Comparison of ENCODE assay signal across 2 cellular contexts in the genomic region with DNA sequence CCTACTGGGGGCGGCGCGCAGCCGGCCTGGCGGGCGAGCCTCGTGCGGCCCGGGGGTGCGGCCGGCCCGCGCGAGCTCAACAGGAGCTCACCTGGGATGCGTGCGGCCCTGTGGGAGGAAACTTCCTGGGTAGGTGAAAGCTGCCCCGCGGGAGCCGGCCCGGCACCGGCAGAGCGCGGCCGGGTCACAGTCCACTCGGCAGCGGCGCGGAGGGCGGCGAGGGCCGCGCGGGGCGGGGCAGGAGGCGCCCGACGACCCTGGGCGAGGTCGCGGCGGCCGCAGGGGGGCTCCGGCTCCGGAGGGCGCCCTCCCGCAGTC.
TF ChIP-seq lines count a peak whose summit lies in the region.

No MANE protein-coding gene starts in this region.

TF ChIP-seq in SK-N-SH, 30 proteins besides CTCF, POLR2A, EP300 and RAD21 (continued from another document):
- TF ChIP-seq, protein P1, sequence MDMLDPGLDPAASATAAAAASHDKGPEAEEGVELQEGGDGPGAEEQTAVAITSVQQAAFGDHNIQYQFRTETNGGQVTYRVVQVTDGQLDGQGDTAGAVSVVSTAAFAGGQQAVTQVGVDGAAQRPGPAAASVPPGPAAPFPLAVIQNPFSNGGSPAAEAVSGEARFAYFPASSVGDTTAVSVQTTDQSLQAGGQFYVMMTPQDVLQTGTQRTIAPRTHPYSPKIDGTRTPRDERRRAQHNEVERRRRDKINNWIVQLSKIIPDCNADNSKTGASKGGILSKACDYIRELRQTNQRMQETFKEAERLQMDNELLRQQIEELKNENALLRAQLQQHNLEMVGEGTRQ (IDR thresholded peaks at IDR 0.05; ENCODE audit: borderline replicate concordance, low read depth, low read length) = no peak
- TF ChIP-seq, protein P2, sequence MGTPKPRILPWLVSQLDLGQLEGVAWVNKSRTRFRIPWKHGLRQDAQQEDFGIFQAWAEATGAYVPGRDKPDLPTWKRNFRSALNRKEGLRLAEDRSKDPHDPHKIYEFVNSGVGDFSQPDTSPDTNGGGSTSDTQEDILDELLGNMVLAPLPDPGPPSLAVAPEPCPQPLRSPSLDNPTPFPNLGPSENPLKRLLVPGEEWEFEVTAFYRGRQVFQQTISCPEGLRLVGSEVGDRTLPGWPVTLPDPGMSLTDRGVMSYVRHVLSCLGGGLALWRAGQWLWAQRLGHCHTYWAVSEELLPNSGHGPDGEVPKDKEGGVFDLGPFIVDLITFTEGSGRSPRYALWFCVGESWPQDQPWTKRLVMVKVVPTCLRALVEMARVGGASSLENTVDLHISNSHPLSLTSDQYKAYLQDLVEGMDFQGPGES (IDR thresholded peaks at IDR 0.05; ENCODE audit: low read depth, low read length) = no peak
- peak; percentile 20; the same call in 1 of the 2 replicates for TF ChIP-seq MXI1 (IDR thresholded peaks at IDR 0.05; ENCODE audit: low read depth, low read length)
- no peak for TF ChIP-seq CHD2 (IDR thresholded peaks at IDR 0.05; ENCODE audit: low read length, partially characterized antibody)
- no peak for TF ChIP-seq RCOR1 (IDR thresholded peaks at IDR 0.05; ENCODE audit: low read length)

TF ChIP-seq in K562, 482 proteins besides CTCF, POLR2A, EP300 and RAD21 (continued from another document and continues in another):
- TF ChIP-seq, protein P3, sequence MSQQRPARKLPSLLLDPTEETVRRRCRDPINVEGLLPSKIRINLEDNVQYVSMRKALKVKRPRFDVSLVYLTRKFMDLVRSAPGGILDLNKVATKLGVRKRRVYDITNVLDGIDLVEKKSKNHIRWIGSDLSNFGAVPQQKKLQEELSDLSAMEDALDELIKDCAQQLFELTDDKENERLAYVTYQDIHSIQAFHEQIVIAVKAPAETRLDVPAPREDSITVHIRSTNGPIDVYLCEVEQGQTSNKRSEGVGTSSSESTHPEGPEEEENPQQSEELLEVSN (IDR thresholded peaks at IDR 0.05; ENCODE audit: borderline replicate concordance in 1 of 2, extremely low read depth in 1 of 2, insufficient read depth in 1 of 2, insufficient read length in 1 of 2, low read depth in 1 of 2, low read length in 1 of 2, poor library complexity in 1 of 2, severe bottlenecking in 1 of 2) = peak; percentile 11 to 81
- TF ChIP-seq TARDBP (IDR thresholded peaks at IDR 0.05) = no peak
- TF ChIP-seq ETV6 (IDR thresholded peaks at IDR 0.05; ENCODE audit: borderline replicate concordance in 1 of 2, low read depth in 2 of 2, low read length in 1 of 2) = no peak
- no peak for TF ChIP-seq ETV6 (CRISPR knock-in tag; IDR thresholded peaks at IDR 0.05; ENCODE audit: borderline replicate concordance)
- TF ChIP-seq, protein P4, sequence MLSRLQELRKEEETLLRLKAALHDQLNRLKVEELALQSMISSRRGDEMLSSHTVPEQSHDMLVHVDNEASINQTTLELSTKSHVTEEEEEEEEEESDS (CRISPR knock-in tag; IDR thresholded peaks at IDR 0.05) = no peak
- no peak for TF ChIP-seq COPS2 (conservative IDR thresholded peaks at IDR 0.05)
- TF ChIP-seq, protein P5, sequence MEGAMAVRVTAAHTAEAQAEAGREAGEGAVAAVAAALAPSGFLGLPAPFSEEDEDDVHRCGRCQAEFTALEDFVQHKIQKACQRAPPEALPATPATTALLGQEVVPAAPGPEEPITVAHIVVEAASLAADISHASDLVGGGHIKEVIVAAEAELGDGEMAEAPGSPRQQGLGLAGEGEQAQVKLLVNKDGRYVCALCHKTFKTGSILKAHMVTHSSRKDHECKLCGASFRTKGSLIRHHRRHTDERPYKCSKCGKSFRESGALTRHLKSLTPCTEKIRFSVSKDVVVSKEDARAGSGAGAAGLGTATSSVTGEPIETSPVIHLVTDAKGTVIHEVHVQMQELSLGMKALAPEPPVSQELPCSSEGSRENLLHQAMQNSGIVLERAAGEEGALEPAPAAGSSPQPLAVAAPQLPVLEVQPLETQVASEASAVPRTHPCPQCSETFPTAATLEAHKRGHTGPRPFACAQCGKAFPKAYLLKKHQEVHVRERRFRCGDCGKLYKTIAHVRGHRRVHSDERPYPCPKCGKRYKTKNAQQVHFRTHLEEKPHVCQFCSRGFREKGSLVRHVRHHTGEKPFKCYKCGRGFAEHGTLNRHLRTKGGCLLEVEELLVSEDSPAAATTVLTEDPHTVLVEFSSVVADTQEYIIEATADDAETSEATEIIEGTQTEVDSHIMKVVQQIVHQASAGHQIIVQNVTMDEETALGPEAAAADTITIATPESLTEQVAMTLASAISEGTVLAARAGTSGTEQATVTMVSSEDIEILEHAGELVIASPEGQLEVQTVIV (CRISPR knock-in tag; IDR thresholded peaks at IDR 0.05; ENCODE audit: borderline replicate concordance) = no peak
- TF ChIP-seq, protein P6, sequence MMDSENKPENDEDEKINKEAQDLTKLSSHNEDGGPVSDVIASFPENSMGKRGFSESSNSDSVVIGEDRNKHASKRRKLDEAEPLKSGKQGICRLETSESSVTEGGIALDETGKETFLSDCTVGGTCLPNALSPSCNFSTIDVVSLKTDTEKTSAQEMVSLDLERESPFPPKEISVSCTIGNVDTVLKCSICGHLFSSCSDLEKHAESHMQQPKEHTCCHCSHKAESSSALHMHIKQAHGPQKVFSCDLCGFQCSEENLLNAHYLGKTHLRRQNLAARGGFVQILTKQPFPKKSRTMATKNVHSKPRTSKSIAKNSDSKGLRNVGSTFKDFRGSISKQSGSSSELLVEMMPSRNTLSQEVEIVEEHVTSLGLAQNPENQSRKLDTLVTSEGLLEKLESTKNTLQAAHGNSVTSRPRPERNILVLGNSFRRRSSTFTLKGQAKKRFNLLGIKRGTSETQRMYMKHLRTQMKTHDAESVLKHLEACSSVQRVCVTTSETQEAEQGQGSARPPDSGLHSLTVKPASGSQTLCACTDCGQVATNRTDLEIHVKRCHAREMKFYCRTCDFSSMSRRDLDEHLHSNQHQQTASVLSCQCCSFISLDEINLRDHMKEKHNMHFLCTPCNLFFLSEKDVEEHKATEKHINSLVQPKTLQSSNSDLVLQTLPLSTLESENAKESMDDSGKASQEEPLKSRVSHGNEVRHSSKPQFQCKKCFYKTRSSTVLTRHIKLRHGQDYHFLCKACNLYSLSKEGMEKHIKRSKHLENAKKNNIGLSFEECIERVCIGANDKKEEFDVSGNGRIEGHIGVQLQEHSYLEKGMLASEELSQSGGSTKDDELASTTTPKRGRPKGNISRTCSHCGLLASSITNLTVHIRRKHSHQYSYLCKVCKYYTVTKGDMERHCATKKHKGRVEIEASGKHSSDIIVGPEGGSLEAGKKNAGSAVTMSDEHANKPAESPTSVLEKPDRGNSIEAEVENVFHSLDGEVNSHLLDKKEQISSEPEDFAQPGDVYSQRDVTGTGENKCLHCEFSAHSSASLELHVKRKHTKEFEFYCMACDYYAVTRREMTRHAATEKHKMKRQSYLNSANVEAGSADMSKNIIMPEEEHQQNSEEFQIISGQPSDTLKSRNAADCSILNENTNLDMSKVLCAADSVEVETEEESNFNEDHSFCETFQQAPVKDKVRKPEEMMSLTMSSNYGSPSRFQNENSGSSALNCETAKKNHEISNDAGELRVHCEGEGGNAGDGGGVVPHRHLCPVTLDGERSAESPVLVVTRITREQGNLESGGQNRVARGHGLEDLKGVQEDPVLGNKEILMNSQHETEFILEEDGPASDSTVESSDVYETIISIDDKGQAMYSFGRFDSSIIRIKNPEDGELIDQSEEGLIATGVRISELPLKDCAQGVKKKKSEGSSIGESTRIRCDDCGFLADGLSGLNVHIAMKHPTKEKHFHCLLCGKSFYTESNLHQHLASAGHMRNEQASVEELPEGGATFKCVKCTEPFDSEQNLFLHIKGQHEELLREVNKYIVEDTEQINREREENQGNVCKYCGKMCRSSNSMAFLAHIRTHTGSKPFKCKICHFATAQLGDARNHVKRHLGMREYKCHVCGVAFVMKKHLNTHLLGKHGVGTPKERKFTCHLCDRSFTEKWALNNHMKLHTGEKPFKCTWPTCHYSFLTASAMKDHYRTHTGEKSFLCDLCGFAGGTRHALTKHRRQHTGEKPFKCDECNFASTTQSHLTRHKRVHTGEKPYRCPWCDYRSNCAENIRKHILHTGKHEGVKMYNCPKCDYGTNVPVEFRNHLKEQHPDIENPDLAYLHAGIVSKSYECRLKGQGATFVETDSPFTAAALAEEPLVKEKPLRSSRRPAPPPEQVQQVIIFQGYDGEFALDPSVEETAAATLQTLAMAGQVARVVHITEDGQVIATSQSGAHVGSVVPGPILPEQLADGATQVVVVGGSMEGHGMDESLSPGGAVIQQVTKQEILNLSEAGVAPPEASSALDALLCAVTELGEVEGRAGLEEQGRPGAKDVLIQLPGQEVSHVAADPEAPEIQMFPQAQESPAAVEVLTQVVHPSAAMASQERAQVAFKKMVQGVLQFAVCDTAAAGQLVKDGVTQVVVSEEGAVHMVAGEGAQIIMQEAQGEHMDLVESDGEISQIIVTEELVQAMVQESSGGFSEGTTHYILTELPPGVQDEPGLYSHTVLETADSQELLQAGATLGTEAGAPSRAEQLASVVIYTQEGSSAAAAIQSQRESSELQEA (IDR thresholded peaks at IDR 0.05; ENCODE audit: low read depth) = no peak
- no peak for TF ChIP-seq ZNF444 (CRISPR knock-in tag; IDR thresholded peaks at IDR 0.05)
- no peak for TF ChIP-seq ZFP30 (CRISPR knock-in tag; IDR thresholded peaks at IDR 0.05; ENCODE audit: borderline replicate concordance)
- TF ChIP-seq, protein P7, sequence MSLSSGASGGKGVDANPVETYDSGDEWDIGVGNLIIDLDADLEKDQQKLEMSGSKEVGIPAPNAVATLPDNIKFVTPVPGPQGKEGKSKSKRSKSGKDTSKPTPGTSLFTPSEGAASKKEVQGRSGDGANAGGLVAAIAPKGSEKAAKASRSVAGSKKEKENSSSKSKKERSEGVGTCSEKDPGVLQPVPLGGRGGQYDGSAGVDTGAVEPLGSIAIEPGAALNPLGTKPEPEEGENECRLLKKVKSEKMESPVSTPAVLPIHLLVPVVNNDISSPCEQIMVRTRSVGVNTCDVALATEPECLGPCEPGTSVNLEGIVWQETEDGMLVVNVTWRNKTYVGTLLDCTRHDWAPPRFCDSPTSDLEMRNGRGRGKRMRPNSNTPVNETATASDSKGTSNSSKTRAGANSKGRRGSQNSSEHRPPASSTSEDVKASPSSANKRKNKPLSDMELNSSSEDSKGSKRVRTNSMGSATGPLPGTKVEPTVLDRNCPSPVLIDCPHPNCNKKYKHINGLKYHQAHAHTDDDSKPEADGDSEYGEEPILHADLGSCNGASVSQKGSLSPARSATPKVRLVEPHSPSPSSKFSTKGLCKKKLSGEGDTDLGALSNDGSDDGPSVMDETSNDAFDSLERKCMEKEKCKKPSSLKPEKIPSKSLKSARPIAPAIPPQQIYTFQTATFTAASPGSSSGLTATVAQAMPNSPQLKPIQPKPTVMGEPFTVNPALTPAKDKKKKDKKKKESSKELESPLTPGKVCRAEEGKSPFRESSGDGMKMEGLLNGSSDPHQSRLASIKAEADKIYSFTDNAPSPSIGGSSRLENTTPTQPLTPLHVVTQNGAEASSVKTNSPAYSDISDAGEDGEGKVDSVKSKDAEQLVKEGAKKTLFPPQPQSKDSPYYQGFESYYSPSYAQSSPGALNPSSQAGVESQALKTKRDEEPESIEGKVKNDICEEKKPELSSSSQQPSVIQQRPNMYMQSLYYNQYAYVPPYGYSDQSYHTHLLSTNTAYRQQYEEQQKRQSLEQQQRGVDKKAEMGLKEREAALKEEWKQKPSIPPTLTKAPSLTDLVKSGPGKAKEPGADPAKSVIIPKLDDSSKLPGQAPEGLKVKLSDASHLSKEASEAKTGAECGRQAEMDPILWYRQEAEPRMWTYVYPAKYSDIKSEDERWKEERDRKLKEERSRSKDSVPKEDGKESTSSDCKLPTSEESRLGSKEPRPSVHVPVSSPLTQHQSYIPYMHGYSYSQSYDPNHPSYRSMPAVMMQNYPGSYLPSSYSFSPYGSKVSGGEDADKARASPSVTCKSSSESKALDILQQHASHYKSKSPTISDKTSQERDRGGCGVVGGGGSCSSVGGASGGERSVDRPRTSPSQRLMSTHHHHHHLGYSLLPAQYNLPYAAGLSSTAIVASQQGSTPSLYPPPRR (CRISPR knock-in tag; IDR thresholded peaks at IDR 0.05; ENCODE audit: borderline replicate concordance) = no peak
- no peak for TF ChIP-seq CHCHD3 (CRISPR knock-in tag; IDR thresholded peaks at IDR 0.05)
- TF ChIP-seq SIRT6 (IDR thresholded peaks at IDR 0.05; ENCODE audit: low read depth, low read length) = no peak
- TF ChIP-seq RCOR1 (IDR thresholded peaks at IDR 0.05; ENCODE audit: borderline replicate concordance in 1 of 2, low read depth in 2 of 2, low read length in 2 of 2) = no peak
- no peak for TF ChIP-seq ZNF24 (IDR thresholded peaks at IDR 0.05)
- no peak; the same call in 1 of the 2 replicates for TF ChIP-seq ZC3H4 (CRISPR knock-in tag; IDR thresholded peaks at IDR 0.05; ENCODE audit: borderline replicate concordance)
- no peak for TF ChIP-seq ZNF551 (CRISPR knock-in tag; IDR thresholded peaks at IDR 0.05)
- no peak for TF ChIP-seq ZFPM2 (CRISPR knock-in tag; IDR thresholded peaks at IDR 0.05)
- TF ChIP-seq, protein P8, sequence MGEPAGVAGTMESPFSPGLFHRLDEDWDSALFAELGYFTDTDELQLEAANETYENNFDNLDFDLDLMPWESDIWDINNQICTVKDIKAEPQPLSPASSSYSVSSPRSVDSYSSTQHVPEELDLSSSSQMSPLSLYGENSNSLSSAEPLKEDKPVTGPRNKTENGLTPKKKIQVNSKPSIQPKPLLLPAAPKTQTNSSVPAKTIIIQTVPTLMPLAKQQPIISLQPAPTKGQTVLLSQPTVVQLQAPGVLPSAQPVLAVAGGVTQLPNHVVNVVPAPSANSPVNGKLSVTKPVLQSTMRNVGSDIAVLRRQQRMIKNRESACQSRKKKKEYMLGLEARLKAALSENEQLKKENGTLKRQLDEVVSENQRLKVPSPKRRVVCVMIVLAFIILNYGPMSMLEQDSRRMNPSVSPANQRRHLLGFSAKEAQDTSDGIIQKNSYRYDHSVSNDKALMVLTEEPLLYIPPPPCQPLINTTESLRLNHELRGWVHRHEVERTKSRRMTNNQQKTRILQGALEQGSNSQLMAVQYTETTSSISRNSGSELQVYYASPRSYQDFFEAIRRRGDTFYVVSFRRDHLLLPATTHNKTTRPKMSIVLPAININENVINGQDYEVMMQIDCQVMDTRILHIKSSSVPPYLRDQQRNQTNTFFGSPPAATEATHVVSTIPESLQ (CRISPR knock-in tag; IDR thresholded peaks at IDR 0.05) = no peak
- no peak for TF ChIP-seq SNRNP70 (optimal IDR thresholded peaks at IDR 0.05; ENCODE audit: low read depth, low read length)
- TF ChIP-seq SMARCC2 (IDR thresholded peaks at IDR 0.05; ENCODE audit: low read depth) = no peak
- no peak for TF ChIP-seq KAT8 (IDR thresholded peaks at IDR 0.05; ENCODE audit: low read depth)
- no peak for TF ChIP-seq POLR2AphosphoS2 (IDR thresholded peaks at IDR 0.05; ENCODE audit: low read length)
- TF ChIP-seq ATF1 (CRISPR knock-in tag; IDR thresholded peaks at IDR 0.05) = no peak
- TF ChIP-seq ATF1 (tag; IDR thresholded peaks at IDR 0.05) = no peak
- TF ChIP-seq HCFC1 (IDR thresholded peaks at IDR 0.05; ENCODE audit: low read depth, low read length) = no peak
- TF ChIP-seq TAF1 (IDR thresholded peaks at IDR 0.05; ENCODE audit: control insufficient read depth, extremely low read depth, insufficient read depth, low read length, severe bottlenecking) = no peak
- no peak for TF ChIP-seq ZNF197 (CRISPR knock-in tag; IDR thresholded peaks at IDR 0.05; ENCODE audit: low read depth)
- no peak for TF ChIP-seq KHSRP (IDR thresholded peaks at IDR 0.05)
